22 cellular contexts compared by ENCODE assay signal in genomic region chr16:1676661-1677060, GRCh38. TPM values are rescaled to one million over a fixed set of nuclear protein-coding genes. Genes with fewer than 3 reads are reported as not detected.
A peak's percentile ranks its signal among the peaks of the same experiment; 100 is the strongest.
DNase-seq lines count a peak whose midpoint lies in the region; ATAC-seq and TF ChIP-seq lines count a peak whose summit lies in the region.
"Had no signal": no experiment of that assay in that cellular context is flagged by ENCODE, and none has a peak within 500 bp of the region (broad histone marks: within the 10 kb centered on the region; RNA-seq: fewer than 3 reads in every experiment).

No MANE protein-coding gene starts in this region.

- H4K20me1 ChIP-seq in GM23338 (replicated peaks; ENCODE audit: insufficient read depth) = peaks cover 34% of the 10 kb centered on the region

- no peaks in the 10 kb centered on the region for H3K27me3 Mint-ChIP-seq in CD4-positive, alpha-beta memory T cell
- peaks cover 25% of the 10 kb centered on the region for H3K27me3 Mint-ChIP-seq in GM23338 (ENCODE audit: insufficient read depth, low read depth, poor library complexity)
- no peaks in the 10 kb centered on the region for H3K27me3 Mint-ChIP-seq in central memory CD8-positive, alpha-beta T cell
- H3K27me3 Mint-ChIP-seq in natural killer cell treated with Interleukin-12 subunit alpha and Interleukin-12 subunit beta and Interleukin-15 and Interleukin-18, amount 100 ng/mL, for 72 hours = no peaks in the 10 kb centered on the region
- H3K27me3 Mint-ChIP-seq: activated naive CD8-positive, alpha-beta T cell treated with anti-CD3 and anti-CD28 coated beads, Interleukin-2, amount 10 ng/mL, durations not matched to agents 7 days and 5 days had no signal

- H3K36me3 Mint-ChIP-seq in CD4-positive, alpha-beta memory T cell = peaks cover 19 to 46% of the 10 kb centered on the region in 2 donors
- peaks cover 58% of the 10 kb centered on the region for H3K36me3 Mint-ChIP-seq in GM23338 (ENCODE audit: low read depth)
- H3K36me3 Mint-ChIP-seq in central memory CD8-positive, alpha-beta T cell (ENCODE audit: insufficient read depth) = peaks cover 6% of the 10 kb centered on the region
- peaks cover 9% of the 10 kb centered on the region for H3K36me3 Mint-ChIP-seq in natural killer cell treated with Interleukin-12 subunit alpha and Interleukin-12 subunit beta and Interleukin-15 and Interleukin-18, amount 100 ng/mL, for 72 hours

- H3K79me2 ChIP-seq in GM23338 (replicated peaks; ENCODE audit: insufficient read depth) = peaks cover 33% of the 10 kb centered on the region

- POLR2A ChIA-PET in CD4-positive, alpha-beta memory T cell (lab: Charles Lee; ENCODE audit: partially characterized antibody) = interaction anchor here (2.3 to 4.9 kb wide), 2 partner anchors 29 to 106 kb away, joined by 16 to 75 read pairs; partner anchors contain the start of genes MAPK8IP3, NUBP2 and SPSB3

- no peak overlapping the region for H2AFZ ChIP-seq in GM23338

- no peaks in the 10 kb centered on the region for H3K9me2 ChIP-seq in GM23338 (ENCODE audit: insufficient read depth)

- CTCF ChIA-PET in CD4-positive, alpha-beta memory T cell (lab: Charles Lee; ENCODE audit: partially characterized antibody) = interaction anchor here (1.6 to 3.4 kb wide), 2 partner anchors 29 to 47 kb away, joined by 5 to 23 read pairs; partner anchors contain the start of gene MAPK8IP3

- intact Hi-C loops in CD4-positive, alpha-beta memory T cell (cut with micrococcal nuclease) = no loop called here

- H3K27ac ChIP-seq in CD4-positive, alpha-beta memory T cell (ENCODE audit: low read depth, low read length) = no peak overlapping the region
- H3K27ac ChIP-seq in GM23338 (ENCODE audit: low read depth) = peak overlapping the region; percentile 45; the same call in 1 of the 2 replicates
- H3K27ac ChIP-seq: heart left ventricle, HL-60, upper lobe of right lung had no signal

- no peak overlapping the region for H3K4me3 ChIP-seq in CD4-positive, alpha-beta memory T cell (ENCODE audit: low read length in 2 of 2)
- H3K4me3 ChIP-seq in GM23338 (no peak overlapping the region), BE2C (ENCODE audit: low read depth, low read length) (no peak overlapping the region)
- H3K4me3 ChIP-seq: body of pancreas, upper lobe of right lung had no signal

- peaks cover 22% of the 10 kb centered on the region for H3K36me3 ChIP-seq in CD4-positive, alpha-beta memory T cell (ENCODE audit: insufficient read depth, low read length)
- no peaks in the 10 kb centered on the region; the same call in 1 of the 2 replicates for H3K36me3 ChIP-seq in GM23338 (ENCODE audit: insufficient read depth)
- H3K36me3 ChIP-seq in BE2C = peaks cover 5% of the 10 kb centered on the region

- DNase-seq in CD4-positive, alpha-beta memory T cell = no peak
- DNase-seq in GM23338 (ENCODE audit: low spot score) (no peak), NCI-H1092 (lab: John Stamatoyannopoulos, UW) (no peak), BE2C (no peak)
- no peak for DNase-seq in central memory CD8-positive, alpha-beta T cell (ENCODE audit: low spot score in 2 of 2)
- no peak for DNase-seq in natural killer cell treated with Interleukin-12 subunit alpha and Interleukin-12 subunit beta and Interleukin-15 and Interleukin-18, amount 100 ng/mL, for 72 hours (ENCODE audit: low spot score)
- no peak for DNase-seq in activated CD4-positive, alpha-beta T cell treated with anti-CD3 and anti-CD28 coated beads for 48 hours
- DNase-seq: activated CD4-positive, alpha-beta T cell treated with anti-CD3 and anti-CD28 coated beads, Interleukin-2, amount 50 U/mL, for 48 hours; activated naive CD8-positive, alpha-beta T cell treated with anti-CD3 and anti-CD28 coated beads, Interleukin-2, amount 10 ng/mL, durations not matched to agents 7 days and 5 days; activated T-cell treated with anti-CD3 and anti-CD28 coated beads for 4 hours; AML-193; body of pancreas; cortex of kidney; heart left ventricle; NCI-H1436; NCI-H69; right cardiac atrium; stimulated activated CD4-positive, alpha-beta T cell treated with anti-CD3 and anti-CD28 coated beads, Interleukin-12 subunit alpha, Interleukin-12 subunit beta, amount 100 ng/mL, for 4 hours; upper lobe of right lung had no signal

- no peaks in the 10 kb centered on the region for H3K27me3 ChIP-seq in CD4-positive, alpha-beta memory T cell (ENCODE audit: insufficient read depth, low read length)
- H3K27me3 ChIP-seq in GM23338 (ENCODE audit: insufficient read depth) = no peaks in the 10 kb centered on the region
- no peaks in the 10 kb centered on the region for H3K27me3 ChIP-seq in BE2C
- H3K27me3 ChIP-seq: body of pancreas, heart left ventricle, upper lobe of right lung had no signal

- H3K4me2 ChIP-seq in GM23338 = no peak overlapping the region

- TF ChIP-seq CTCF in GM23338 (conservative IDR thresholded peaks at IDR 0.05; ENCODE audit: low read depth in 2 of 2) (no peak), BE2C (IDR thresholded peaks at IDR 0.05; ENCODE audit: low read depth, low read length) (no peak)

- peaks cover 28% of the 10 kb centered on the region for H3K4me1 ChIP-seq in CD4-positive, alpha-beta memory T cell (ENCODE audit: insufficient read depth, low read length)
- H3K4me1 ChIP-seq in GM23338 (ENCODE audit: insufficient read depth) (peaks cover 31% of the 10 kb centered on the region), BE2C (no peaks in the 10 kb centered on the region)

- no peak for ATAC-seq in GM23338
- ATAC-seq in central memory CD8-positive, alpha-beta T cell (replicated peaks; ENCODE audit: extremely low read depth, poor library complexity, severe bottlenecking) = no peak
- ATAC-seq in natural killer cell treated with Interleukin-12 subunit alpha and Interleukin-12 subunit beta and Interleukin-15 and Interleukin-18, amount 100 ng/mL, for 72 hours = no peak
- ATAC-seq: body of pancreas, heart left ventricle, left lobe of liver, right cardiac atrium, Right ventricle myocardium inferior, upper lobe of right lung had no signal

- H3F3A ChIP-seq in GM23338 (replicated peaks; ENCODE audit: low read depth) = peaks cover 9% of the 10 kb centered on the region; the same call in 1 of the 2 replicates

- H3K27ac Mint-ChIP-seq in CD4-positive, alpha-beta memory T cell = peak overlapping the region in 4 of 7 donors; percentile 41 to 86 (median 76)
- H3K27ac Mint-ChIP-seq in GM23338 = peak overlapping the region; percentile 45
- H3K27ac Mint-ChIP-seq in central memory CD8-positive, alpha-beta T cell (ENCODE audit: low read depth) = no peak overlapping the region
- no peak overlapping the region for H3K27ac Mint-ChIP-seq in natural killer cell treated with Interleukin-12 subunit alpha and Interleukin-12 subunit beta and Interleukin-15 and Interleukin-18, amount 100 ng/mL, for 72 hours
- H3K27ac Mint-ChIP-seq: activated naive CD8-positive, alpha-beta T cell treated with anti-CD3 and anti-CD28 coated beads, Interleukin-2, amount 10 ng/mL, durations not matched to agents 7 days and 5 days had no signal

- H3K9me3 ChIP-seq in CD4-positive, alpha-beta memory T cell (ENCODE audit: control insufficient read depth in 1 of 2, low read length in 2 of 2) = no peaks in the 10 kb centered on the region
- H3K9me3 ChIP-seq in BE2C = no peaks in the 10 kb centered on the region
- H3K9me3 ChIP-seq: body of pancreas, heart left ventricle, upper lobe of right lung had no signal

- peaks cover 12 to 44% (median 28%) of the 10 kb centered on the region in 4 donors for H3K4me1 Mint-ChIP-seq in CD4-positive, alpha-beta memory T cell
- peaks cover 34% of the 10 kb centered on the region for H3K4me1 Mint-ChIP-seq in GM23338
- peaks cover 24% of the 10 kb centered on the region for H3K4me1 Mint-ChIP-seq in central memory CD8-positive, alpha-beta T cell
- H3K4me1 Mint-ChIP-seq in natural killer cell treated with Interleukin-12 subunit alpha and Interleukin-12 subunit beta and Interleukin-15 and Interleukin-18, amount 100 ng/mL, for 72 hours (ENCODE audit: low read depth in 2 of 2) = peaks cover 19 to 25% of the 10 kb centered on the region in 2 donors

- peak overlapping the region in 5 of 8 donors; percentile 2 to 74 (median 65) for H3K4me3 Mint-ChIP-seq in CD4-positive, alpha-beta memory T cell
- H3K4me3 Mint-ChIP-seq in GM23338 = peak overlapping the region; percentile 65; the same call in 1 of the 3 replicates
- peak overlapping the region; percentile 43 for H3K4me3 Mint-ChIP-seq in central memory CD8-positive, alpha-beta T cell
- H3K4me3 Mint-ChIP-seq in natural killer cell treated with Interleukin-12 subunit alpha and Interleukin-12 subunit beta and Interleukin-15 and Interleukin-18, amount 100 ng/mL, for 72 hours = peak overlapping the region; percentile 74

- H3K9me3 Mint-ChIP-seq in CD4-positive, alpha-beta memory T cell = peaks cover 0 to 2% (median 0%) of the 10 kb centered on the region in 8 donors
- no peaks in the 10 kb centered on the region for H3K9me3 Mint-ChIP-seq in GM23338
- H3K9me3 Mint-ChIP-seq in central memory CD8-positive, alpha-beta T cell = no peaks in the 10 kb centered on the region
- no peaks in the 10 kb centered on the region for H3K9me3 Mint-ChIP-seq in natural killer cell treated with Interleukin-12 subunit alpha and Interleukin-12 subunit beta and Interleukin-15 and Interleukin-18, amount 100 ng/mL, for 72 hours
- H3K9me3 Mint-ChIP-seq: activated naive CD8-positive, alpha-beta T cell treated with anti-CD3 and anti-CD28 coated beads, Interleukin-2, amount 10 ng/mL, durations not matched to agents 7 days and 5 days had no signal

TF ChIP-seq in GM23338, 12 proteins besides CTCF, POLR2A, EP300 and RAD21:
- TF ChIP-seq EZH2phosphoT487 (IDR thresholded peaks at IDR 0.05; ENCODE audit: unreplicated experiment) (no peak), JUNB (IDR thresholded peaks at IDR 0.05; ENCODE audit: unreplicated experiment) (no peak), STAT1 (IDR thresholded peaks at IDR 0.05; ENCODE audit: unreplicated experiment) (no peak)

RNA-seq across cellular contexts. Expression of gene JPT2, which starts 1.4 kb away (rescaled TPM):
- total RNA-seq in CD4-positive, alpha-beta memory T cell = 10 to 100 TPM; 38.1 to 43.1 TPM
- polyA plus RNA-seq in CD4-positive, alpha-beta memory T cell = 10 to 100 TPM in 1 of 2 donors, 1 to 10 TPM in 1; 4.8 to 10.7 TPM
- 139 and 140 TPM in 2 replicates for total RNA-seq in GM23338 (2014; rRNA removed; shearing (Covaris generic))
- 43.8 and 47.1 TPM in 2 replicates for polyA plus RNA-seq in GM23338 (2016; fragmentation: Nextera tagmentation; extraction: Ambion mirVana)
- total RNA-seq in natural killer cell treated with Interleukin-12 subunit alpha and Interleukin-12 subunit beta and Interleukin-15 and Interleukin-18, amount 100 ng/mL, for 72 hours = 10 to 100 TPM; 56.1 to 61.1 TPM
- 57.5 TPM for polyA plus RNA-seq in BE2C (2012; ENCODE audit: insufficient read depth, insufficient read length, low read depth)

RNA-seq across cellular contexts. Expression of gene MAPK8IP3, which starts 29.3 kb away (rescaled TPM):
- 100 to 1,000 TPM; 238 to 248 TPM for total RNA-seq in CD4-positive, alpha-beta memory T cell
- polyA plus RNA-seq in CD4-positive, alpha-beta memory T cell = 1 to 10 TPM in 1 of 2 donors, under 1 TPM in 1; 0.86 to 4.6 TPM
- 52.2 and 58.4 TPM in 2 replicates for total RNA-seq in GM23338 (2014; rRNA removed; shearing (Covaris generic))
- 10.7 and 11.3 TPM in 2 replicates for polyA plus RNA-seq in GM23338 (2016; fragmentation: Nextera tagmentation; extraction: Ambion mirVana)
- total RNA-seq in natural killer cell treated with Interleukin-12 subunit alpha and Interleukin-12 subunit beta and Interleukin-15 and Interleukin-18, amount 100 ng/mL, for 72 hours = 100 to 1,000 TPM in 1 of 2 donors, 10 to 100 TPM in 1; 92.8 to 132 TPM
- polyA plus RNA-seq in BE2C (2012; ENCODE audit: insufficient read depth, insufficient read length, low read depth) = 156 TPM

Comparison
In these comparisons a context has a peak if more than half of its experiments do, and no peak if none do; other contexts are left out.
1. H3K27ac Mint-ChIP-seq: peak in CD4-positive, alpha-beta memory T cell (4 of 7) and GM23338 (single experiment); none in central memory CD8-positive, alpha-beta T cell (single experiment) and natural killer cell treated with Interleukin-12 subunit alpha and Interleukin-12 subunit beta and Interleukin-15 and Interleukin-18, amount 100 ng/mL, for 72 hours (0 of 2).
2. Peak in every context shown above with its lines, with median percentiles within 50 percentile points of each other: H3K4me3 Mint-ChIP-seq.